ENCODE assay signal across 1 cellular context in the genomic region with DNA sequence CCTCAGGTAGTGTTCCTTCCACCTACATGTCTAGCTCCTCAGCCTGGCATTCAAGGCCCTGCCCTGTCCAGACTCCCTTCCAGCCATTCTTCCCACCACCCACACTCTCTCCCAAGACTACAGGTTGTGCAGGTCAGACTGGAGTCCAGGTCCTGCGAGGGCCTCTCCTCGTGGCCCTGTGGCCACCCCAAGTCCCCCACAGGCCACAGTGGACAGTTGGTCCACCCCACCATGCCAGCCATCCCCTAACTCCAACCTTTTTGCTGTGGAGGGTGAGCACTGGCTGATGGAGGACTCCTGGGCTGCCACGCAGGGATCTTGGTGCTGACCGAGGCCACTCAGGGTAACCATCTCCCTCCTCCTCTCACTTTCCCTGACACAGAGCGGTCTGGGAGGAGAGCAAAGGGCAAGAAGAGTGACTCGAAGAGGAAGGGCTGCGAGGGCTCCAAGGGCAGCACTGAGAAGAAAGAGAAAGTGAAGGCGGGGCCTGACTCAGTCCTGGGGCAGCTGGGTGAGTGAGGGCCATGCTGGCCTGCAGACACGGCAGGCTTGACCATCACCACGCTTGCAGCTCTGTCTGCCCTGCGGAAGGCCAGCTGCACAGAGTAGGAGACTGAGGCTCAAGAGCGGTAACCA.
TF ChIP-seq lines count a peak whose summit lies in the region.

No MANE protein-coding gene starts in this region.

TF ChIP-seq in SK-N-SH treated with all-trans-retinoic acid at 6 μM for 48 hours, 23 proteins besides CTCF, POLR2A, EP300 and RAD21 (continued from another document):
- TF ChIP-seq, protein P1, sequence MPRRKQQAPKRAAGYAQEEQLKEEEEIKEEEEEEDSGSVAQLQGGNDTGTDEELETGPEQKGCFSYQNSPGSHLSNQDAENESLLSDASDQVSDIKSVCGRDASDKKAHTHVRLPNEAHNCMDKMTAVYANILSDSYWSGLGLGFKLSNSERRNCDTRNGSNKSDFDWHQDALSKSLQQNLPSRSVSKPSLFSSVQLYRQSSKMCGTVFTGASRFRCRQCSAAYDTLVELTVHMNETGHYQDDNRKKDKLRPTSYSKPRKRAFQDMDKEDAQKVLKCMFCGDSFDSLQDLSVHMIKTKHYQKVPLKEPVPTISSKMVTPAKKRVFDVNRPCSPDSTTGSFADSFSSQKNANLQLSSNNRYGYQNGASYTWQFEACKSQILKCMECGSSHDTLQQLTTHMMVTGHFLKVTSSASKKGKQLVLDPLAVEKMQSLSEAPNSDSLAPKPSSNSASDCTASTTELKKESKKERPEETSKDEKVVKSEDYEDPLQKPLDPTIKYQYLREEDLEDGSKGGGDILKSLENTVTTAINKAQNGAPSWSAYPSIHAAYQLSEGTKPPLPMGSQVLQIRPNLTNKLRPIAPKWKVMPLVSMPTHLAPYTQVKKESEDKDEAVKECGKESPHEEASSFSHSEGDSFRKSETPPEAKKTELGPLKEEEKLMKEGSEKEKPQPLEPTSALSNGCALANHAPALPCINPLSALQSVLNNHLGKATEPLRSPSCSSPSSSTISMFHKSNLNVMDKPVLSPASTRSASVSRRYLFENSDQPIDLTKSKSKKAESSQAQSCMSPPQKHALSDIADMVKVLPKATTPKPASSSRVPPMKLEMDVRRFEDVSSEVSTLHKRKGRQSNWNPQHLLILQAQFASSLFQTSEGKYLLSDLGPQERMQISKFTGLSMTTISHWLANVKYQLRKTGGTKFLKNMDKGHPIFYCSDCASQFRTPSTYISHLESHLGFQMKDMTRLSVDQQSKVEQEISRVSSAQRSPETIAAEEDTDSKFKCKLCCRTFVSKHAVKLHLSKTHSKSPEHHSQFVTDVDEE (CRISPR knock-in tag; IDR thresholded peaks at IDR 0.05): no peak
- TF ChIP-seq, protein P2, sequence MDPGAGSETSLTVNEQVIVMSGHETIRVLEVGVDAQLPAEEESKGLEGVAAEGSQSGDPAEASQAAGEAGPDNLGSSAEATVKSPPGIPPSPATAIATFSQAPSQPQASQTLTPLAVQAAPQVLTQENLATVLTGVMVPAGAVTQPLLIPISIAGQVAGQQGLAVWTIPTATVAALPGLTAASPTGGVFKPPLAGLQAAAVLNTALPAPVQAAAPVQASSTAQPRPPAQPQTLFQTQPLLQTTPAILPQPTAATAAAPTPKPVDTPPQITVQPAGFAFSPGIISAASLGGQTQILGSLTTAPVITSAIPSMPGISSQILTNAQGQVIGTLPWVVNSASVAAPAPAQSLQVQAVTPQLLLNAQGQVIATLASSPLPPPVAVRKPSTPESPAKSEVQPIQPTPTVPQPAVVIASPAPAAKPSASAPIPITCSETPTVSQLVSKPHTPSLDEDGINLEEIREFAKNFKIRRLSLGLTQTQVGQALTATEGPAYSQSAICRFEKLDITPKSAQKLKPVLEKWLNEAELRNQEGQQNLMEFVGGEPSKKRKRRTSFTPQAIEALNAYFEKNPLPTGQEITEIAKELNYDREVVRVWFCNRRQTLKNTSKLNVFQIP (CRISPR knock-in tag; IDR thresholded peaks at IDR 0.05; ENCODE audit: borderline replicate concordance, low read depth): no peak
- TF ChIP-seq ZFP30 (CRISPR knock-in tag; IDR thresholded peaks at IDR 0.05): no peak
- TF ChIP-seq CSDC2 (CRISPR knock-in tag; IDR thresholded peaks at IDR 0.05): no peak
- TF ChIP-seq ARNTL (CRISPR knock-in tag; IDR thresholded peaks at IDR 0.05; ENCODE audit: borderline replicate concordance, low read depth): no peak
- TF ChIP-seq ISL1 (CRISPR knock-in tag; IDR thresholded peaks at IDR 0.05): no peak
- TF ChIP-seq, protein P3, sequence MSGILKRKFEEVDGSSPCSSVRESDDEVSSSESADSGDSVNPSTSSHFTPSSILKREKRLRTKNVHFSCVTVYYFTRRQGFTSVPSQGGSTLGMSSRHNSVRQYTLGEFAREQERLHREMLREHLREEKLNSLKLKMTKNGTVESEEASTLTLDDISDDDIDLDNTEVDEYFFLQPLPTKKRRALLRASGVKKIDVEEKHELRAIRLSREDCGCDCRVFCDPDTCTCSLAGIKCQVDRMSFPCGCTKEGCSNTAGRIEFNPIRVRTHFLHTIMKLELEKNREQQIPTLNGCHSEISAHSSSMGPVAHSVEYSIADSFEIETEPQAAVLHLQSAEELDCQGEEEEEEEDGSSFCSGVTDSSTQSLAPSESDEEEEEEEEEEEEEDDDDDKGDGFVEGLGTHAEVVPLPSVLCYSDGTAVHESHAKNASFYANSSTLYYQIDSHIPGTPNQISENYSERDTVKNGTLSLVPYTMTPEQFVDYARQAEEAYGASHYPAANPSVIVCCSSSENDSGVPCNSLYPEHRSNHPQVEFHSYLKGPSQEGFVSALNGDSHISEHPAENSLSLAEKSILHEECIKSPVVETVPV (CRISPR knock-in tag; IDR thresholded peaks at IDR 0.05): no peak
- TF ChIP-seq, protein P4, sequence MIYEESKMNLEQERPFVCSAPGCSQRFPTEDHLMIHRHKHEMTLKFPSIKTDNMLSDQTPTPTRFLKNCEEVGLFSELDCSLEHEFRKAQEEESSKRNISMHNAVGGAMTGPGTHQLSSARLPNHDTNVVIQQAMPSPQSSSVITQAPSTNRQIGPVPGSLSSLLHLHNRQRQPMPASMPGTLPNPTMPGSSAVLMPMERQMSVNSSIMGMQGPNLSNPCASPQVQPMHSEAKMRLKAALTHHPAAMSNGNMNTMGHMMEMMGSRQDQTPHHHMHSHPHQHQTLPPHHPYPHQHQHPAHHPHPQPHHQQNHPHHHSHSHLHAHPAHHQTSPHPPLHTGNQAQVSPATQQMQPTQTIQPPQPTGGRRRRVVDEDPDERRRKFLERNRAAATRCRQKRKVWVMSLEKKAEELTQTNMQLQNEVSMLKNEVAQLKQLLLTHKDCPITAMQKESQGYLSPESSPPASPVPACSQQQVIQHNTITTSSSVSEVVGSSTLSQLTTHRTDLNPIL (CRISPR knock-in tag; IDR thresholded peaks at IDR 0.05; ENCODE audit: low read depth): no peak
- no peak for TF ChIP-seq OSR1 (CRISPR knock-in tag; IDR thresholded peaks at IDR 0.05)
- no peak for TF ChIP-seq ZC3H10 (CRISPR knock-in tag; IDR thresholded peaks at IDR 0.05)
- no peak for TF ChIP-seq ZNF70 (CRISPR knock-in tag; IDR thresholded peaks at IDR 0.05)
